Comparison of ENCODE assay signal across 1 cellular context in the genomic region with DNA sequence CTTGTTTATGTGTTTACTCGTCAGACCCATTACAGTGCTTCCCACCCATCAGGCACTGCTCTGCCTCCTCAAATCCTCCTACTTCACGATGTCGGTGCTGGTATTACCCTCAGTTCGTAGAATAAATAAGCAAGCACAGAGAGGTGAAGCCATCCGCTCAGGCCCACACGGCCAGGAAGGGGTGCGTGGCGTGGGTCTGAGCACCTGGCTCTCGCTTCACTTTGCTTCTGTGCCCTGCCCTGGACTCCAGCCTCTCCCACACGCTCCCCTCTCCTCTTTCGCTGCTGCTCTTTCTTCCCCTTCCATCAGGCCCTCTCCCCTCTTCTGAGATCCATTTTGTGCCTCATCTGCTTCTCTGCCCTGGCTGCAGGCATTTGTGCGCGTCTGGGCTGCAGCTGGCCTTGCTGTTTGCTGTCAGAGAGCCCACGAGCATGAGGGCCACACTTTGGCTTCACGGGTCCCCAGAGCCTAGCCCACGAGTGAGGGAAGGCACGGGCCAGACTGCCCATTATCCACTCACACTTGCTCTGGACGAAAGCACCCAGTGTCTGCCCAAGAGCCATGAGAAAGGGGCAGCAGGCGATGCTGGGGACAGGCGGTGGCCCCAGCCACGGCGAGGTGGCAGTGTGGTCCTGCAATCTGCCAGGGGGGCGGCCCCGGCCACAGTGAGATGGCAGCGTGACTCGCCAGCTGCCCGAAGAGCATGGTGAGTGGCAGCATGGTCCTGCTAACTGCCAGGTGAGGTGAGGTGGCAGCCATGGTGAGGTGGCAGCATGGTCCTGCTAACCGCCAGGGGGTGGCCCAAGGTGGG.
TF ChIP-seq lines count a peak whose summit lies in the region.

No MANE protein-coding gene starts in this region.

TF ChIP-seq in H1, 55 proteins besides CTCF, POLR2A, EP300 and RAD21 (continued from another document):
- TF ChIP-seq SRF (IDR thresholded peaks at IDR 0.05; ENCODE audit: low read depth, low read length): no peak
- no peak for TF ChIP-seq CTBP2 (IDR thresholded peaks at IDR 0.05; ENCODE audit: borderline replicate concordance, insufficient read depth, insufficient read length, low read length)
